ENCODE assay signal across 11 cellular contexts in genomic region chr6:21033575-21034026, GRCh38.
A peak's percentile ranks its signal among the peaks of the same experiment; 100 is the strongest.
DNase-seq lines count a peak whose midpoint lies in the region; ATAC-seq, FAIRE-seq and TF ChIP-seq lines count a peak whose summit lies in the region.
"Had no signal": no experiment of that assay in that cellular context is flagged by ENCODE, and none has a peak within 500 bp of the region (broad histone marks: within the 10 kb centered on the region; RNA-seq: fewer than 3 reads in every experiment).

No MANE protein-coding gene starts in this region.

- ATAC-seq in left cardiac atrium (peak; percentile 82 to 96), HG03354 (IDR thresholded peaks at IDR 0.05; ENCODE audit: poor library complexity, severe bottlenecking, unreplicated experiment) (no peak), T-cell (replicated peaks in 1 of 4) (no peak), GM19351 (IDR thresholded peaks at IDR 0.05; ENCODE audit: unreplicated experiment) (no peak), GM21515 (IDR thresholded peaks at IDR 0.05; ENCODE audit: unreplicated experiment) (no peak)

- H4K20me1 ChIP-seq in astrocyte (ENCODE audit: insufficient read depth, low read length) (no peaks in the 10 kb centered on the region), smooth muscle cell (ENCODE audit: low read depth) (no peaks in the 10 kb centered on the region)

- H3K79me2 ChIP-seq in astrocyte (ENCODE audit: insufficient read depth, low read length) (no peaks in the 10 kb centered on the region), smooth muscle cell (ENCODE audit: low read depth) (no peaks in the 10 kb centered on the region)

- H3K27ac Mint-ChIP-seq in astrocyte (ENCODE audit: unreplicated experiment) = peak overlapping the region; percentile 88
- no peak overlapping the region for H3K27ac Mint-ChIP-seq in T-cell
- H3K27ac Mint-ChIP-seq: activated naive CD8-positive, alpha-beta T cell treated with anti-CD3 and anti-CD28 coated beads for 36 hours had no signal

- H3K4me2 ChIP-seq in astrocyte (ENCODE audit: low read length) (peak overlapping the region; percentile 6), smooth muscle cell (peak overlapping the region; percentile 40)
- H3K4me2 ChIP-seq: PC-9 had no signal

- CTCF ChIA-PET in T-cell (lab: Charles Lee) = no interaction called here

- H3K4me1 Mint-ChIP-seq in astrocyte (ENCODE audit: low read depth, unreplicated experiment) = peaks cover 7% of the 10 kb centered on the region
- H3K4me1 Mint-ChIP-seq in T-cell = peaks cover 0 to 2% (median 0%) of the 10 kb centered on the region in 3 donors
- H3K4me1 Mint-ChIP-seq: activated naive CD8-positive, alpha-beta T cell treated with anti-CD3 and anti-CD28 coated beads for 36 hours had no signal

- H3K4me3 ChIP-seq in HFF-Myc (replicated peaks; ENCODE audit: low read depth, low read length) (no peak overlapping the region), astrocyte (ENCODE audit: insufficient read depth, low read depth, low read length) (no peak overlapping the region), smooth muscle cell (no peak overlapping the region)
- H3K4me3 ChIP-seq: PC-9 had no signal

- H2AFZ ChIP-seq in astrocyte (ENCODE audit: low read depth, low read length) (no peak overlapping the region), smooth muscle cell (ENCODE audit: low read depth) (no peak overlapping the region)
- H2AFZ ChIP-seq: PC-9 had no signal

- peaks cover 11% of the 10 kb centered on the region for H3K4me1 ChIP-seq in astrocyte (ENCODE audit: insufficient read depth, low read length)
- no peaks in the 10 kb centered on the region for H3K4me1 ChIP-seq in smooth muscle cell (ENCODE audit: low read depth)

- intact Hi-C loops in left cardiac atrium (cut with DNase I) = no loop called here

- peaks cover 5% of the 10 kb centered on the region for H3F3A ChIP-seq in smooth muscle cell (ENCODE audit: low read depth)

- 31% methylated on average over 4 of the region's 4 CpGs for WGBS in smooth muscle cell (ENCODE audit: low lambda C conversion rate)

- DNase-seq in HFF-Myc (ENCODE audit: extremely low read depth, low read depth) (peak; percentile 9), astrocyte (ENCODE audit: low read depth) (peak; percentile 78), left cardiac atrium (peak; percentile 50), smooth muscle cell (lab: John Stamatoyannopoulos, UW; ENCODE audit: unreplicated experiment) (no peak), T-cell (no peak)
- DNase-seq: activated naive CD8-positive, alpha-beta T cell treated with anti-CD3 and anti-CD28 coated beads for 36 hours; GDM1 had no signal

- H3K9ac ChIP-seq in astrocyte (ENCODE audit: low read length) = no peak overlapping the region
- H3K9ac ChIP-seq in smooth muscle cell (ENCODE audit: low read depth) = peak overlapping the region; percentile 30

- H3K27me3 ChIP-seq in astrocyte (ENCODE audit: insufficient read depth, low read length) (no peaks in the 10 kb centered on the region), smooth muscle cell (ENCODE audit: low read depth) (no peaks in the 10 kb centered on the region)

- H3K36me3 Mint-ChIP-seq in astrocyte (ENCODE audit: low read depth, unreplicated experiment) = peaks cover 2% of the 10 kb centered on the region
- H3K36me3 Mint-ChIP-seq in T-cell = peaks cover 52% of the 10 kb centered on the region

- FAIRE-seq in astrocyte (lab: Jason Lieb, UNC) = no peak

- H3K9me3 Mint-ChIP-seq in astrocyte (ENCODE audit: unreplicated experiment) (no peaks in the 10 kb centered on the region), T-cell (no peaks in the 10 kb centered on the region)
- H3K9me3 Mint-ChIP-seq: activated naive CD8-positive, alpha-beta T cell treated with anti-CD3 and anti-CD28 coated beads for 36 hours had no signal

- TF ChIP-seq CTCF in HFF-Myc (IDR thresholded peaks at IDR 0.05; ENCODE audit: low read depth, low read length, missing control alignments) (no peak), astrocyte (IDR thresholded peaks at IDR 0.05; ENCODE audit: insufficient read depth, low read depth, low read length) (no peak), smooth muscle cell (IDR thresholded peaks at IDR 0.05; ENCODE audit: borderline replicate concordance, insufficient read depth, poor library complexity, severe bottlenecking) (no peak)

- no peaks in the 10 kb centered on the region for H3K9me3 ChIP-seq in astrocyte (ENCODE audit: insufficient read depth, low read depth, low read length)
- no peaks in the 10 kb centered on the region for H3K9me3 ChIP-seq in smooth muscle cell (replicated peaks; ENCODE audit: low read depth)

- H3K4me3 Mint-ChIP-seq in astrocyte (ENCODE audit: unreplicated experiment) = no peak overlapping the region
- H3K4me3 Mint-ChIP-seq in T-cell = no peak overlapping the region
- H3K4me3 Mint-ChIP-seq: activated naive CD8-positive, alpha-beta T cell treated with anti-CD3 and anti-CD28 coated beads for 36 hours had no signal

- POLR2A ChIA-PET in T-cell (lab: Charles Lee) = no interaction called here

- H3K27me3 Mint-ChIP-seq in astrocyte (ENCODE audit: low read depth, unreplicated experiment) = no peaks in the 10 kb centered on the region
- no peaks in the 10 kb centered on the region for H3K27me3 Mint-ChIP-seq in T-cell
- H3K27me3 Mint-ChIP-seq: activated naive CD8-positive, alpha-beta T cell treated with anti-CD3 and anti-CD28 coated beads for 36 hours had no signal

- H3K36me3 ChIP-seq in astrocyte (ENCODE audit: insufficient read depth, low read length) (no peaks in the 10 kb centered on the region), smooth muscle cell (ENCODE audit: low read depth) (no peaks in the 10 kb centered on the region)

- H3K27ac ChIP-seq in astrocyte (ENCODE audit: low read depth, low read length) = no peak overlapping the region
- peak overlapping the region; percentile 39 for H3K27ac ChIP-seq in smooth muscle cell (ENCODE audit: low read depth)
- H3K27ac ChIP-seq: PC-9 had no signal

Comparison
In these comparisons a context has a peak if more than half of its experiments do, and no peak if none do; other contexts are left out.
1. DNase-seq: peak in HFF-Myc (single experiment), astrocyte (single experiment) and left cardiac atrium (single experiment); none in smooth muscle cell (single experiment) and T-cell (0 of 34).
2. ATAC-seq: peak in left cardiac atrium (2 of 2); none in HG03354 (single experiment), T-cell (0 of 4), GM19351 (single experiment) and GM21515 (single experiment).